Comparison of ENCODE assay signal across 22 cellular contexts in the genomic region with DNA sequence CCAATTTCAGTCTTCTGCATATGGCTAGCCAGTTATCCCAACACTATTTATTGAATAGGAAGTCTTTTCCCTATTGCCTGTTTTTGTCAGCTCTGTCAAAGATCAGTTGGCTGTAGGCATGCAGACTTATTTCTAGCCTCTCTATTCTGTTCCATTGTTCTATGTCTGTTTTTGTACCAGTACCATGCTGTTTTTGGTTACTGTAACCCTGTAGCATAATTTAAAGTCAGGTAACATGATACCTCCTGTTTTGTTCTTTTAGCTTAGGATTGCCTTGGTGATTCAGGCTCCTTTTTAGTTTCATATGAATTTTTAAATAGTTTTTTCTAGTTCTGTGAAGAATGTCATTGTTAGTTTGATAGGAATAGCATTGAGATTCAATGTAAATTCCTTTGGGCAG.
"Had no signal": no experiment of that assay in that cellular context is flagged by ENCODE, and none has a peak within 500 bp of the region (broad histone marks: within the 10 kb centered on the region; RNA-seq: fewer than 3 reads in every experiment).

No MANE protein-coding gene starts in this region.

- H3K4me3 ChIP-seq: breast epithelium, gastroesophageal sphincter, heart left ventricle, left ventricle myocardium inferior, right atrium auricular region, skin epidermis, tibial artery had no signal

- H3K4me1 ChIP-seq: breast epithelium had no signal

- DNase-seq: activated CD4-positive, alpha-beta T cell treated with anti-CD3 and anti-CD28 coated beads for 1 hour; activated CD8-positive, alpha-beta memory T cell treated with anti-CD3 and anti-CD28 coated beads for 24 hours; activated CD8-positive, alpha-beta memory T cell treated with anti-CD3 and anti-CD28 coated beads, Interleukin-2, amount 50 U/mL, for 48 hours; activated effector memory CD4-positive, alpha-beta T cell treated with Interleukin-2 at 50 U/mL for 16 hours; activated naive CD4-positive, alpha-beta T cell treated with anti-CD3 and anti-CD28 coated beads, Interleukin-2, amount 10 ng/mL, durations not matched to agents 7 days and 5 days; activated naive CD8-positive, alpha-beta T cell treated with anti-CD3 and anti-CD28 coated beads, Interleukin-2, amount 50 U/mL, for 24 hours; activated T-cell treated with anti-CD3 and anti-CD28 coated beads, Interleukin-2, amount 50 U/mL, for 48 hours; aorta; cortex of kidney; effector CD4-positive, alpha-beta T cell; heart left ventricle; left ventricle myocardium inferior; occipital lobe; stimulated activated naive CD8-positive, alpha-beta T cell treated with anti-CD3 and anti-CD28 coated beads, Interleukin-15, Interleukin-2, amounts not matched to agents 100 U/mL and 50 U/mL, for 24 hours; substantia nigra; tibial artery had no signal

- ATAC-seq: activated naive CD8-positive, alpha-beta T cell treated with anti-CD3 and anti-CD28 coated beads, Interleukin-2, amount 50 U/mL, for 24 hours; esophagus mucosa; gastroesophageal sphincter; heart left ventricle; stimulated activated naive CD8-positive, alpha-beta T cell treated with anti-CD3 and anti-CD28 coated beads, Interleukin-15, Interleukin-2, amounts not matched to agents 100 U/mL and 50 U/mL, for 24 hours had no signal

- H3K27me3 ChIP-seq: breast epithelium, gastroesophageal sphincter, heart left ventricle, right atrium auricular region, tibial artery had no signal

- H3K27ac ChIP-seq: breast epithelium, gastroesophageal sphincter, heart left ventricle, left ventricle myocardium inferior, right atrium auricular region, skin epidermis, tibial artery, VCaP had no signal

- H3K9me3 ChIP-seq: breast epithelium, gastroesophageal sphincter, heart left ventricle, left ventricle myocardium inferior, right atrium auricular region, tibial artery had no signal

- H3K36me3 ChIP-seq: breast epithelium, gastroesophageal sphincter, heart left ventricle, left ventricle myocardium inferior, right atrium auricular region, tibial artery had no signal
